Comparison of ENCODE assay signal across 31 cellular contexts in the genomic region with DNA sequence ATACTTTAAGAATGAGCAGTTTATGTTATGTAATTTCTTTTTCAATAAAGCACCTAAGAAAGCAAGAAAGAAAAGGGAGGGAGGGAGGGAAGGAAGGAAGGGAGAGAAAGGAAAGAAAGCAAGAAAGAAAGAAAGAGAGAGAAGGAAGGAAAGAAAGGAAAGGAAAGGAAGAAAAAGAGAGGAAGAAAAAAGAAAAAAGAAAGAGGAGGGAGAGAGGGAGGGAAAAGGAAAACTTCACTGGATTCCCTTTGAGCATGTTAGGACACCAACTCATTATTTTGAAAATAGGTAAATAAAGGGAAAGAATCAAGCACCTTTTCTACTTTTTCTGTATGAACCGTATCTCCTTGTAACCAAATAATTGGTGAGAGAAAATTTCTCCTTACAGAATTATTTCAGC.
"Had no signal": no experiment of that assay in that cellular context is flagged by ENCODE, and none has a peak within 500 bp of the region (broad histone marks: within the 10 kb centered on the region; RNA-seq: fewer than 3 reads in every experiment).

No MANE protein-coding gene starts in this region.

- H3K4me2 ChIP-seq: SK-N-SH had no signal

- FAIRE-seq: TTC549 had no signal

- H3K4me1 ChIP-seq: ascending aorta, body of pancreas, breast epithelium had no signal

- H3K9me2 ChIP-seq: SK-N-SH had no signal

- H3K27ac Mint-ChIP-seq: activated CD4-positive, alpha-beta T cell treated with anti-CD3 and anti-CD28 coated beads, Interleukin-2, amount 10 ng/mL, durations not matched to agents 24 days and 14 days; activated CD8-positive, alpha-beta T cell treated with anti-CD3 and anti-CD28 coated beads, Interleukin-2, amount 10 ng/mL, durations not matched to agents 7 days and 5 days; activated naive CD4-positive, alpha-beta T cell treated with anti-CD3 and anti-CD28 coated beads, Interleukin-2, amount 50 U/mL, for 24 hours; activated naive CD8-positive, alpha-beta T cell treated with anti-CD3 and anti-CD28 coated beads, Interleukin-2, amount 10 ng/mL, durations not matched to agents 7 days and 5 days; activated T-cell treated with anti-CD3 and anti-CD28 coated beads, Interleukin-2, amount 50 U/mL, for 24 hours; activated T-helper 2 cell treated with anti-CD3 and anti-CD28 coated beads, Interferon-gamma antibody, Interleukin-2, Interleukin-4, amounts not matched to agents 10 μg/mL and 5 μg/mL and 100 μg/mL, durations not matched to agents 14 hours and 24 hours and 36 hours; T-helper 1 cell treated with Interleukin-12 subunit alpha and Interleukin-12 subunit beta and Interleukin-4 antibody, amounts not matched to agents 30 μg/mL and 1 μg/mL, for 36 hours; T-helper 2 cell treated with Interferon-gamma antibody and Interleukin-4, amounts not matched to agents 5 μg/mL and 100 μg/mL, for 36 hours had no signal

- H3K4me3 Mint-ChIP-seq: activated CD4-positive, alpha-beta T cell treated with anti-CD3 and anti-CD28 coated beads, Interleukin-2, amount 10 ng/mL, durations not matched to agents 24 days and 14 days; activated CD8-positive, alpha-beta T cell treated with anti-CD3 and anti-CD28 coated beads, Interleukin-2, amount 10 ng/mL, durations not matched to agents 7 days and 5 days; activated naive CD4-positive, alpha-beta T cell treated with anti-CD3 and anti-CD28 coated beads, Interleukin-2, amount 50 U/mL, for 24 hours; activated naive CD8-positive, alpha-beta T cell treated with anti-CD3 and anti-CD28 coated beads, Interleukin-2, amount 10 ng/mL, durations not matched to agents 7 days and 5 days; activated T-cell treated with anti-CD3 and anti-CD28 coated beads, Interleukin-2, amount 50 U/mL, for 24 hours; T-helper 1 cell treated with Interleukin-12 subunit alpha and Interleukin-12 subunit beta and Interleukin-4 antibody, amounts not matched to agents 30 μg/mL and 1 μg/mL, for 36 hours; T-helper 2 cell treated with Interferon-gamma antibody and Interleukin-4, amounts not matched to agents 5 μg/mL and 100 μg/mL, for 36 hours had no signal

- H3K9ac ChIP-seq: SK-N-SH had no signal

- DNase-seq: activated CD4-positive, alpha-beta T cell treated with anti-CD3 and anti-CD28 coated beads, Interleukin-2, amount 10 ng/mL, durations not matched to agents 24 days and 14 days; activated CD4-positive, alpha-beta T cell treated with anti-CD3 and anti-CD28 coated beads, Interleukin-2, amount 50 U/mL, for 4 hours; activated gamma-delta T cell; activated naive CD4-positive, alpha-beta T cell treated with Interleukin-2 at 50 U/mL for 16 hours; activated naive CD8-positive, alpha-beta T cell treated with anti-CD3 and anti-CD28 coated beads, Interleukin-2, amount 10 ng/mL, durations not matched to agents 7 days and 5 days; activated T-cell treated with anti-CD3 and anti-CD28 coated beads, Interleukin-2, amount 50 U/mL, for 24 hours; amygdala; body of pancreas; Kasumi-1; KBM-7; MG63; NCI-H1048; NCI-H1105 treated with DMSO at 0.1 percent for 48 hours; NCI-H1436; NCI-H1694; NCI-H1930; NCI-H2081 treated with DMSO at 0.1 percent for 48 hours; NCI-H226; NCI-H446 treated with DMSO at 0.1 percent for 48 hours; NCI-H524; OCI-M1; SK-N-SH had no signal

- H3K27me3 ChIP-seq: ascending aorta, body of pancreas, breast epithelium, MG63, SJSA1 had no signal

- H3K36me3 ChIP-seq: ascending aorta, breast epithelium, MG63, SJSA1 had no signal

- H3K9me3 Mint-ChIP-seq: activated CD4-positive, alpha-beta T cell treated with anti-CD3 and anti-CD28 coated beads, Interleukin-2, amount 10 ng/mL, durations not matched to agents 24 days and 14 days; activated naive CD4-positive, alpha-beta T cell treated with anti-CD3 and anti-CD28 coated beads, Interleukin-2, amount 50 U/mL, for 24 hours; activated naive CD8-positive, alpha-beta T cell treated with anti-CD3 and anti-CD28 coated beads, Interleukin-2, amount 10 ng/mL, durations not matched to agents 7 days and 5 days; activated T-cell treated with anti-CD3 and anti-CD28 coated beads, Interleukin-2, amount 50 U/mL, for 24 hours; activated T-helper 2 cell treated with anti-CD3 and anti-CD28 coated beads, Interferon-gamma antibody, Interleukin-2, Interleukin-4, amounts not matched to agents 10 μg/mL and 5 μg/mL and 100 μg/mL, durations not matched to agents 14 hours and 24 hours and 36 hours; T-helper 1 cell treated with Interleukin-12 subunit alpha and Interleukin-12 subunit beta and Interleukin-4 antibody, amounts not matched to agents 30 μg/mL and 1 μg/mL, for 36 hours; T-helper 2 cell treated with Interferon-gamma antibody and Interleukin-4, amounts not matched to agents 5 μg/mL and 100 μg/mL, for 36 hours had no signal

- H3K4me3 ChIP-seq: ascending aorta, body of pancreas, breast epithelium, MG63, SJSA1 had no signal

- H3K27ac ChIP-seq: ascending aorta, body of pancreas, breast epithelium had no signal

- H3K36me3 Mint-ChIP-seq: activated naive CD4-positive, alpha-beta T cell treated with anti-CD3 and anti-CD28 coated beads, Interleukin-2, amount 50 U/mL, for 24 hours; activated naive CD8-positive, alpha-beta T cell treated with anti-CD3 and anti-CD28 coated beads, Interleukin-2, amount 10 ng/mL, durations not matched to agents 7 days and 5 days had no signal

- H3K27me3 Mint-ChIP-seq: activated CD4-positive, alpha-beta T cell treated with anti-CD3 and anti-CD28 coated beads, Interleukin-2, amount 10 ng/mL, durations not matched to agents 24 days and 14 days; activated naive CD4-positive, alpha-beta T cell treated with anti-CD3 and anti-CD28 coated beads, Interleukin-2, amount 50 U/mL, for 24 hours; activated T-cell treated with anti-CD3 and anti-CD28 coated beads, Interleukin-2, amount 50 U/mL, for 24 hours had no signal

- H3K9me3 ChIP-seq: ascending aorta, body of pancreas, breast epithelium, MG63, SJSA1, SK-N-SH had no signal
